Comparison of ENCODE assay signal across 1 cellular context in the genomic region with DNA sequence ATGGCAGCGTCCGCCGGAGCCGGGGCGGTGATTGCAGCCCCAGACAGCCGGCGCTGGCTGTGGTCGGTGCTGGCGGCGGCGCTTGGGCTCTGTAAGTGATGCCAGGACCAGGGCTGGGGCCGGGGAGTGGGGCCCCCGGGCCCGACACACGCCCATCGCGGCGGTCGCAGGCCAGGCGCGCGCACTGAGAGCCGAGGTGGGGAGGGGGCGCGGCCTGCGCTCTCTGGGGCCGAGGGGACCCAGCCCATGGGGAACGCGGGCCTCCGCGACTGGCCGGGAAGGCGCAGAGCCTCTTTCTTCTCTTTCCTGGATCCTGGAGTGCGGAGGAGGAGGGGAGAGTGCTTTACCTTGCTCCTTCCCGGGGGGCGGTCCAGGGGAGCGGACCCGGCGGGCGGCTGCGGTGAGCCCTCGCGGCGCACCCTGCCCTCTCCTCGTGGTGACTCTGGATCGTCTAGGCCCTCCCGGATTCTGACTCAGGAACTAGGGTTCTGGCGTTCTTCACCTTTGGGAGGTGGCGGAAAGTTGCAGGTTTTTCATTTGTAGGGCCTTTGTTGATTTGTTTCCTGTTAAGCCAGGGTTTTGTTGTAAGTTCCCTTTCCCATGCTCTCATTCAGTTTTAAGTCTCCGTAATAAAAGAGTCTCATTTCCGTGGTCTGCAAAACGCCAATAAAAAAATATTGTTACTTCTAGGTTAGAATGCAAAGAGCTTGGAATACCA.
TF ChIP-seq lines count a peak whose summit lies in the region.

No MANE protein-coding gene starts in this region.

TF ChIP-seq in HEK293, 187 proteins besides CTCF, POLR2A, EP300 and RAD21 (continued from another document and continues in another):
- TF ChIP-seq, protein P1, sequence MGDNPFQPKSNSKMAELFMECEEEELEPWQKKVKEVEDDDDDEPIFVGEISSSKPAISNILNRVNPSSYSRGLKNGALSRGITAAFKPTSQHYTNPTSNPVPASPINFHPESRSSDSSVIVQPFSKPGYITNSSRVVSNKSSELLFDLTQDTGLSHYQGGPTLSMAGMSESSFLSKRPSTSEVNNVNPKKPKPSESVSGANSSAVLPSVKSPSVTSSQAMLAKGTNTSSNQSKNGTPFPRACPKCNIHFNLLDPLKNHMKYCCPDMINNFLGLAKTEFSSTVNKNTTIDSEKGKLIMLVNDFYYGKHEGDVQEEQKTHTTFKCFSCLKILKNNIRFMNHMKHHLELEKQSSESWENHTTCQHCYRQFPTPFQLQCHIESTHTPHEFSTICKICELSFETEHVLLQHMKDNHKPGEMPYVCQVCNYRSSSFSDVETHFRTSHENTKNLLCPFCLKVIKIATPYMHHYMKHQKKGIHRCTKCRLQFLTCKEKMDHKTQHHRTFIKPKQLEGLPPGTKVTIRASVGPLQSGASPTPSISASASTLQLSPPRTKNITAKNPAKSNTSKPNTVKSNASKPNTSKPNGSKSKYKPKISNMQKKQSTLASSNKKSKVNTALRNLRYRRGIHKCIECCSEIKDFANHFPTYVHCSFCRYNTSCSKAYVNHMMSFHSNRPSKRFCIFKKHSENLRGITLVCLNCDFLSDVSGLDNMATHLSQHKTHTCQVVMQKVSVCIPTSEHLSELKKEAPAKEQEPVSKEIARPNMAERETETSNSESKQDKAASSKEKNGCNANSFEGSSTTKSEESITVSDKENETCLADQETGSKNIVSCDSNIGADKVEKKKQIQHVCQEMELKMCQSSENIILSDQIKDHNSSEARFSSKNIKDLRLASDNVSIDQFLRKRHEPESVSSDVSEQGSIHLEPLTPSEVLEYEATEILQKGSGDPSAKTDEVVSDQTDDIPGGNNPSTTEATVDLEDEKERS (tag by site-specific recombination; IDR thresholded peaks at IDR 0.05), result no peak
- TF ChIP-seq ZNF112 (tag by site-specific recombination; IDR thresholded peaks at IDR 0.05), result no peak
- TF ChIP-seq ZBTB7A (tag by site-specific recombination; IDR thresholded peaks at IDR 0.05; ENCODE audit: low read depth), result no peak
- peak; percentile 48 for TF ChIP-seq ZBTB48 (tag by site-specific recombination; IDR thresholded peaks at IDR 0.05)
- TF ChIP-seq ZNF416 (tag by site-specific recombination; IDR thresholded peaks at IDR 0.05), result no peak
- TF ChIP-seq, protein P2, sequence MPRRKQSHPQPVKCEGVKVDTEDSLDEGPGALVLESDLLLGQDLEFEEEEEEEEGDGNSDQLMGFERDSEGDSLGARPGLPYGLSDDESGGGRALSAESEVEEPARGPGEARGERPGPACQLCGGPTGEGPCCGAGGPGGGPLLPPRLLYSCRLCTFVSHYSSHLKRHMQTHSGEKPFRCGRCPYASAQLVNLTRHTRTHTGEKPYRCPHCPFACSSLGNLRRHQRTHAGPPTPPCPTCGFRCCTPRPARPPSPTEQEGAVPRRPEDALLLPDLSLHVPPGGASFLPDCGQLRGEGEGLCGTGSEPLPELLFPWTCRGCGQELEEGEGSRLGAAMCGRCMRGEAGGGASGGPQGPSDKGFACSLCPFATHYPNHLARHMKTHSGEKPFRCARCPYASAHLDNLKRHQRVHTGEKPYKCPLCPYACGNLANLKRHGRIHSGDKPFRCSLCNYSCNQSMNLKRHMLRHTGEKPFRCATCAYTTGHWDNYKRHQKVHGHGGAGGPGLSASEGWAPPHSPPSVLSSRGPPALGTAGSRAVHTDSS (tag by site-specific recombination; IDR thresholded peaks at IDR 0.05), result no peak
- TF ChIP-seq, protein P3, sequence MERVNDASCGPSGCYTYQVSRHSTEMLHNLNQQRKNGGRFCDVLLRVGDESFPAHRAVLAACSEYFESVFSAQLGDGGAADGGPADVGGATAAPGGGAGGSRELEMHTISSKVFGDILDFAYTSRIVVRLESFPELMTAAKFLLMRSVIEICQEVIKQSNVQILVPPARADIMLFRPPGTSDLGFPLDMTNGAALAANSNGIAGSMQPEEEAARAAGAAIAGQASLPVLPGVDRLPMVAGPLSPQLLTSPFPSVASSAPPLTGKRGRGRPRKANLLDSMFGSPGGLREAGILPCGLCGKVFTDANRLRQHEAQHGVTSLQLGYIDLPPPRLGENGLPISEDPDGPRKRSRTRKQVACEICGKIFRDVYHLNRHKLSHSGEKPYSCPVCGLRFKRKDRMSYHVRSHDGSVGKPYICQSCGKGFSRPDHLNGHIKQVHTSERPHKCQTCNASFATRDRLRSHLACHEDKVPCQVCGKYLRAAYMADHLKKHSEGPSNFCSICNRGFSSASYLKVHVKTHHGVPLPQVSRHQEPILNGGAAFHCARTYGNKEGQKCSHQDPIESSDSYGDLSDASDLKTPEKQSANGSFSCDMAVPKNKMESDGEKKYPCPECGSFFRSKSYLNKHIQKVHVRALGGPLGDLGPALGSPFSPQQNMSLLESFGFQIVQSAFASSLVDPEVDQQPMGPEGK (tag by site-specific recombination; IDR thresholded peaks at IDR 0.05), result peak; percentile 45; the same call in 1 of the 2 replicates
- TF ChIP-seq ZNF837 (tag by site-specific recombination; IDR thresholded peaks at IDR 0.05), result no peak
- TF ChIP-seq ZBTB8A (tag by site-specific recombination; IDR thresholded peaks at IDR 0.05), result peak; percentile 67; the same call in 1 of the 2 replicates
- TF ChIP-seq TCF7L2 (IDR thresholded peaks at IDR 0.05; ENCODE audit: borderline replicate concordance, low read depth, low read length), result no peak
- TF ChIP-seq, protein P4, sequence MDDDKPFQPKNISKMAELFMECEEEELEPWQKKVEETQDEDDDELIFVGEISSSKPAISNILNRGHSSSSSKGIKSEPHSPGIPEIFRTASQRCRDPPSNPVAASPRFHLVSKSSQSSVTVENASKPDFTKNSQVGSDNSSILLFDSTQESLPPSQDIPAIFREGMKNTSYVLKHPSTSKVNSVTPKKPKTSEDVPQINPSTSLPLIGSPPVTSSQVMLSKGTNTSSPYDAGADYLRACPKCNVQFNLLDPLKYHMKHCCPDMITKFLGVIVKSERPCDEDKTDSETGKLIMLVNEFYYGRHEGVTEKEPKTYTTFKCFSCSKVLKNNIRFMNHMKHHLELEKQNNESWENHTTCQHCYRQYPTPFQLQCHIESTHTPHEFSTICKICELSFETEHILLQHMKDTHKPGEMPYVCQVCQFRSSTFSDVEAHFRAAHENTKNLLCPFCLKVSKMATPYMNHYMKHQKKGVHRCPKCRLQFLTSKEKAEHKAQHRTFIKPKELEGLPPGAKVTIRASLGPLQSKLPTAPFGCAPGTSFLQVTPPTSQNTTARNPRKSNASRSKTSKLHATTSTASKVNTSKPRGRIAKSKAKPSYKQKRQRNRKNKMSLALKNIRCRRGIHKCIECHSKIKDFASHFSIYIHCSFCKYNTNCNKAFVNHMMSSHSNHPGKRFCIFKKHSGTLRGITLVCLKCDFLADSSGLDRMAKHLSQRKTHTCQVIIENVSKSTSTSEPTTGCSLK (tag by site-specific recombination; IDR thresholded peaks at IDR 0.05), result no peak
- TF ChIP-seq PBX3 (CRISPR knock-in tag; IDR thresholded peaks at IDR 0.05), result no peak
- no peak for TF ChIP-seq SALL2 (tag by site-specific recombination; IDR thresholded peaks at IDR 0.05; ENCODE audit: borderline replicate concordance)
- no peak for TF ChIP-seq ZNF704 (tag by site-specific recombination; IDR thresholded peaks at IDR 0.05)
- TF ChIP-seq KLF8 (tag by site-specific recombination; IDR thresholded peaks at IDR 0.05), result peak; percentile 57; the same call in 1 of the 2 replicates
- no peak for TF ChIP-seq ZFP69B (tag by site-specific recombination; IDR thresholded peaks at IDR 0.05)
- no peak for TF ChIP-seq OSR2 (tag by site-specific recombination; IDR thresholded peaks at IDR 0.05)
- TF ChIP-seq ZNF626 (tag by site-specific recombination; IDR thresholded peaks at IDR 0.05), result no peak
- peak; percentile 76 for TF ChIP-seq ZIC2 (tag by site-specific recombination; IDR thresholded peaks at IDR 0.05)
- TF ChIP-seq ZNF843 (tag by site-specific recombination; IDR thresholded peaks at IDR 0.05), result no peak
- TF ChIP-seq, protein P5, sequence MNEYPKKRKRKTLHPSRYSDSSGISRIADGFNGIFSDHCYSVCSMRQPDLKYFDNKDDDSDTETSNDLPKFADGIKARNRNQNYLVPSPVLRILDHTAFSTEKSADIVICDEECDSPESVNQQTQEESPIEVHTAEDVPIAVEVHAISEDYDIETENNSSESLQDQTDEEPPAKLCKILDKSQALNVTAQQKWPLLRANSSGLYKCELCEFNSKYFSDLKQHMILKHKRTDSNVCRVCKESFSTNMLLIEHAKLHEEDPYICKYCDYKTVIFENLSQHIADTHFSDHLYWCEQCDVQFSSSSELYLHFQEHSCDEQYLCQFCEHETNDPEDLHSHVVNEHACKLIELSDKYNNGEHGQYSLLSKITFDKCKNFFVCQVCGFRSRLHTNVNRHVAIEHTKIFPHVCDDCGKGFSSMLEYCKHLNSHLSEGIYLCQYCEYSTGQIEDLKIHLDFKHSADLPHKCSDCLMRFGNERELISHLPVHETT (tag by site-specific recombination; IDR thresholded peaks at IDR 0.05), result no peak
- TF ChIP-seq ZNF366 (tag by site-specific recombination; conservative IDR thresholded peaks at IDR 0.05), result no peak
- TF ChIP-seq ZSCAN16 (tag by site-specific recombination; IDR thresholded peaks at IDR 0.05), result no peak
- no peak for TF ChIP-seq ZNF521 (tag by site-specific recombination; IDR thresholded peaks at IDR 0.05)
- TF ChIP-seq ZFP3 (tag by site-specific recombination; IDR thresholded peaks at IDR 0.05; ENCODE audit: low read depth), result no peak
- TF ChIP-seq ZNF266 (tag by site-specific recombination; IDR thresholded peaks at IDR 0.05; ENCODE audit: low read depth), result no peak
- TF ChIP-seq ZNF19 (tag by site-specific recombination; IDR thresholded peaks at IDR 0.05; ENCODE audit: low read depth), result no peak
- no peak for TF ChIP-seq ZNF114 (tag by site-specific recombination; IDR thresholded peaks at IDR 0.05)
- TF ChIP-seq ZNF23 (tag by site-specific recombination; IDR thresholded peaks at IDR 0.05; ENCODE audit: borderline replicate concordance), result no peak
- peak; percentile 75 for TF ChIP-seq ZNF398 (tag by site-specific recombination; IDR thresholded peaks at IDR 0.05)
- no peak for TF ChIP-seq ZNF548 (tag by site-specific recombination; IDR thresholded peaks at IDR 0.05)
- TF ChIP-seq ZNF558 (tag by site-specific recombination; IDR thresholded peaks at IDR 0.05), result no peak
- TF ChIP-seq ZNF473 (tag by site-specific recombination; IDR thresholded peaks at IDR 0.05), result no peak
- TF ChIP-seq, protein P6, sequence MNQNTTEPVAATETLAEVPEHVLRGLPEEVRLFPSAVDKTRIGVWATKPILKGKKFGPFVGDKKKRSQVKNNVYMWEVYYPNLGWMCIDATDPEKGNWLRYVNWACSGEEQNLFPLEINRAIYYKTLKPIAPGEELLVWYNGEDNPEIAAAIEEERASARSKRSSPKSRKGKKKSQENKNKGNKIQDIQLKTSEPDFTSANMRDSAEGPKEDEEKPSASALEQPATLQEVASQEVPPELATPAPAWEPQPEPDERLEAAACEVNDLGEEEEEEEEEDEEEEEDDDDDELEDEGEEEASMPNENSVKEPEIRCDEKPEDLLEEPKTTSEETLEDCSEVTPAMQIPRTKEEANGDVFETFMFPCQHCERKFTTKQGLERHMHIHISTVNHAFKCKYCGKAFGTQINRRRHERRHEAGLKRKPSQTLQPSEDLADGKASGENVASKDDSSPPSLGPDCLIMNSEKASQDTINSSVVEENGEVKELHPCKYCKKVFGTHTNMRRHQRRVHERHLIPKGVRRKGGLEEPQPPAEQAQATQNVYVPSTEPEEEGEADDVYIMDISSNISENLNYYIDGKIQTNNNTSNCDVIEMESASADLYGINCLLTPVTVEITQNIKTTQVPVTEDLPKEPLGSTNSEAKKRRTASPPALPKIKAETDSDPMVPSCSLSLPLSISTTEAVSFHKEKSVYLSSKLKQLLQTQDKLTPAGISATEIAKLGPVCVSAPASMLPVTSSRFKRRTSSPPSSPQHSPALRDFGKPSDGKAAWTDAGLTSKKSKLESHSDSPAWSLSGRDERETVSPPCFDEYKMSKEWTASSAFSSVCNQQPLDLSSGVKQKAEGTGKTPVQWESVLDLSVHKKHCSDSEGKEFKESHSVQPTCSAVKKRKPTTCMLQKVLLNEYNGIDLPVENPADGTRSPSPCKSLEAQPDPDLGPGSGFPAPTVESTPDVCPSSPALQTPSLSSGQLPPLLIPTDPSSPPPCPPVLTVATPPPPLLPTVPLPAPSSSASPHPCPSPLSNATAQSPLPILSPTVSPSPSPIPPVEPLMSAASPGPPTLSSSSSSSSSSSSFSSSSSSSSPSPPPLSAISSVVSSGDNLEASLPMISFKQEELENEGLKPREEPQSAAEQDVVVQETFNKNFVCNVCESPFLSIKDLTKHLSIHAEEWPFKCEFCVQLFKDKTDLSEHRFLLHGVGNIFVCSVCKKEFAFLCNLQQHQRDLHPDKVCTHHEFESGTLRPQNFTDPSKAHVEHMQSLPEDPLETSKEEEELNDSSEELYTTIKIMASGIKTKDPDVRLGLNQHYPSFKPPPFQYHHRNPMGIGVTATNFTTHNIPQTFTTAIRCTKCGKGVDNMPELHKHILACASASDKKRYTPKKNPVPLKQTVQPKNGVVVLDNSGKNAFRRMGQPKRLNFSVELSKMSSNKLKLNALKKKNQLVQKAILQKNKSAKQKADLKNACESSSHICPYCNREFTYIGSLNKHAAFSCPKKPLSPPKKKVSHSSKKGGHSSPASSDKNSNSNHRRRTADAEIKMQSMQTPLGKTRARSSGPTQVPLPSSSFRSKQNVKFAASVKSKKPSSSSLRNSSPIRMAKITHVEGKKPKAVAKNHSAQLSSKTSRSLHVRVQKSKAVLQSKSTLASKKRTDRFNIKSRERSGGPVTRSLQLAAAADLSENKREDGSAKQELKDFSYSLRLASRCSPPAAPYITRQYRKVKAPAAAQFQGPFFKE (tag by site-specific recombination; IDR thresholded peaks at IDR 0.05; ENCODE audit: borderline replicate concordance), result no peak
